ENCODE assay signal across 13 cellular contexts in the genomic region with DNA sequence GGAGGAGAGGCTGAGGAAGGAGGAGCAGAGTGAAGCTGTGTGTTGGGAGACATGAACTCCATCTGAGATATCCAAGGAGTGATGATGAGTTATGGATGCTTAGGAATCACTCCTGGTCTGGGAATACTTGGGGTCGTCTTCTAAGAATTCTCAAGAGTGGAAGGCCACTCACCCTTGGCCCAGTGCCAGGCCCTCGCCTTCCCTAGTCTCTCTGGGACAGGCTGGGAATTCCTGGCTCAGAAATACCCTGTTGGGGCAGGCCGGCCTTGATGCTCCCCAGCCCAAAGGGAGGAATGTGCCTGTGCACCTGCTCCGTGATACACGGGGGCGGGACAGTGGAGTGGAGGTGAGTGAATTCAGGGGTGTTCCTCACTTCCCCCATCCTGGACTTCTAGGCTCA. TPM values are rescaled to one million over a fixed set of nuclear protein-coding genes. Genes with fewer than 3 reads are reported as not detected.
DNase-seq lines count a peak whose midpoint lies in the region; ATAC-seq lines count a peak whose summit lies in the region.
"Had no signal": no experiment of that assay in that cellular context is flagged by ENCODE, and none has a peak within 500 bp of the region (broad histone marks: within the 10 kb centered on the region; RNA-seq: fewer than 3 reads in every experiment).

No MANE protein-coding gene starts in this region.

- H3K4me1 Mint-ChIP-seq in stimulated activated naive CD8-positive, alpha-beta T cell treated with anti-CD3 and anti-CD28 coated beads, Interleukin-15, Interleukin-2, amounts not matched to agents 100 ng/mL and 50 ng/mL, for 24 hours (ENCODE audit: low read depth) = peaks cover 92% of the 10 kb centered on the region
- H3K4me1 Mint-ChIP-seq in effector memory CD8-positive, alpha-beta T cell (ENCODE audit: low read depth in 2 of 2) = peaks cover 43 to 54% of the 10 kb centered on the region in 2 donors

- H3K36me3 ChIP-seq in neuronal stem cell (replicated peaks in 1 of 2; ENCODE audit: control insufficient read depth in 2 of 2, insufficient read depth in 2 of 2, low read length in 2 of 2) = peaks cover 8 to 68% of the 10 kb centered on the region in 2 donors
- H3K36me3 ChIP-seq: brain microvascular endothelial cell had no signal

- H3K4me1 ChIP-seq in neuronal stem cell (ENCODE audit: control insufficient read depth in 2 of 2, insufficient read depth in 1 of 2, low read depth in 1 of 2, low read length in 2 of 2) = peaks cover 39 to 59% of the 10 kb centered on the region in 2 donors

- H3K9me3 ChIP-seq in neuronal stem cell (replicated peaks in 1 of 2; ENCODE audit: control insufficient read depth in 2 of 2, insufficient read depth in 1 of 2, low read depth in 1 of 2, low read length in 2 of 2) = no peaks in the 10 kb centered on the region

- H3K27me3 Mint-ChIP-seq in stimulated activated naive CD8-positive, alpha-beta T cell treated with anti-CD3 and anti-CD28 coated beads, Interleukin-15, Interleukin-2, amounts not matched to agents 100 ng/mL and 50 ng/mL, for 24 hours = peaks cover 7% of the 10 kb centered on the region
- H3K27me3 Mint-ChIP-seq in effector memory CD8-positive, alpha-beta T cell = no peaks in the 10 kb centered on the region

- H3K27me3 ChIP-seq in neuronal stem cell (ENCODE audit: control insufficient read depth in 3 of 3, insufficient read depth in 3 of 3, low read depth in 1 of 3, low read length in 3 of 3) = no peaks in the 10 kb centered on the region
- H3K27me3 ChIP-seq: brain microvascular endothelial cell had no signal

- no peak overlapping the region for H3K9ac ChIP-seq in neuronal stem cell (ENCODE audit: low read depth, low read length, poor library complexity)

- no peak overlapping the region for H2BK12ac ChIP-seq in neuronal stem cell (ENCODE audit: low read length)

- peak overlapping the region; percentile 10 for H3K14ac ChIP-seq in neuronal stem cell (ENCODE audit: low read length)

- H3K23ac ChIP-seq in neuronal stem cell (ENCODE audit: low read depth, low read length, poor library complexity) = no peak overlapping the region

- H4K8ac ChIP-seq in neuronal stem cell (ENCODE audit: low read depth, low read length) = no peak overlapping the region

- no CpG with 5 or more reads among the region's 6 CpGs for WGBS in neuronal stem cell (ENCODE audit: extremely low coverage in 2 of 2, insufficient read length in 2 of 2, insufficient replicate concordance in 1 of 2), 2 donors

- no peak overlapping the region for H3K4me2 ChIP-seq in neuronal stem cell (ENCODE audit: insufficient read depth, low read length, poor library complexity, severe bottlenecking)

- no peak overlapping the region for H2BK5ac ChIP-seq in neuronal stem cell (ENCODE audit: low read length)

- DNase-seq in stimulated activated naive CD8-positive, alpha-beta T cell treated with anti-CD3 and anti-CD28 coated beads, Interleukin-15, Interleukin-2, amounts not matched to agents 100 U/mL and 50 U/mL, for 24 hours = no peak
- DNase-seq in effector memory CD8-positive, alpha-beta T cell = no peak
- DNase-seq in neuronal stem cell (ENCODE audit: low spot score) (no peak), NCI-H187 (lab: John Stamatoyannopoulos, UW) (no peak), CD1c-positive myeloid dendritic cell (ENCODE audit: extremely low spot score) (no peak), SIG-M5 (lab: John Stamatoyannopoulos, UW) (no peak)
- DNase-seq: activated CD4-positive, CD25-positive, alpha-beta regulatory T cell treated with anti-CD3 and anti-CD28 coated beads, Interleukin-2, amount 50 U/mL, for 72 hours; AML-193; brain microvascular endothelial cell; NCI-H2107 had no signal

- H3K27ac ChIP-seq in neuronal stem cell (replicated peaks; ENCODE audit: low read length) = no peak overlapping the region
- H3K27ac ChIP-seq: epithelial cell of prostate had no signal

- peak overlapping the region; percentile 10 for H3K27ac Mint-ChIP-seq in stimulated activated naive CD8-positive, alpha-beta T cell treated with anti-CD3 and anti-CD28 coated beads, Interleukin-15, Interleukin-2, amounts not matched to agents 100 ng/mL and 50 ng/mL, for 24 hours
- peak overlapping the region; percentile 59 for H3K27ac Mint-ChIP-seq in effector memory CD8-positive, alpha-beta T cell

- H3K4ac ChIP-seq in neuronal stem cell (ENCODE audit: low read length) = no peak overlapping the region

- no peak overlapping the region for H2BK120ac ChIP-seq in neuronal stem cell (ENCODE audit: low read depth, low read length)

- no peak overlapping the region for H2BK15ac ChIP-seq in neuronal stem cell (ENCODE audit: low read length)

- no peak for ATAC-seq in stimulated activated naive CD8-positive, alpha-beta T cell treated with anti-CD3 and anti-CD28 coated beads, Interleukin-15, Interleukin-2, amounts not matched to agents 100 U/mL and 50 U/mL, for 24 hours
- ATAC-seq in effector memory CD8-positive, alpha-beta T cell (replicated peaks) = no peak
- ATAC-seq in HG03342 (IDR thresholded peaks at IDR 0.05; ENCODE audit: unreplicated experiment) = no peak

- no peak overlapping the region for H3K4me3 ChIP-seq in neuronal stem cell (ENCODE audit: low read length in 2 of 2)

- peaks cover 3% of the 10 kb centered on the region for H3K36me3 Mint-ChIP-seq in stimulated activated naive CD8-positive, alpha-beta T cell treated with anti-CD3 and anti-CD28 coated beads, Interleukin-15, Interleukin-2, amounts not matched to agents 100 ng/mL and 50 ng/mL, for 24 hours (ENCODE audit: low read depth)
- H3K36me3 Mint-ChIP-seq in effector memory CD8-positive, alpha-beta T cell (ENCODE audit: insufficient read depth) = peaks cover 50% of the 10 kb centered on the region

- H3K4me3 Mint-ChIP-seq in stimulated activated naive CD8-positive, alpha-beta T cell treated with anti-CD3 and anti-CD28 coated beads, Interleukin-15, Interleukin-2, amounts not matched to agents 100 ng/mL and 50 ng/mL, for 24 hours = no peak overlapping the region
- H3K4me3 Mint-ChIP-seq in effector memory CD8-positive, alpha-beta T cell = no peak overlapping the region

- peaks cover 17% of the 10 kb centered on the region for H3K79me1 ChIP-seq in neuronal stem cell (ENCODE audit: low read depth, low read length)

- no peak overlapping the region for H2AK5ac ChIP-seq in neuronal stem cell (ENCODE audit: low read depth, low read length)

- no peaks in the 10 kb centered on the region for H3K9me3 Mint-ChIP-seq in stimulated activated naive CD8-positive, alpha-beta T cell treated with anti-CD3 and anti-CD28 coated beads, Interleukin-15, Interleukin-2, amounts not matched to agents 100 ng/mL and 50 ng/mL, for 24 hours
- H3K9me3 Mint-ChIP-seq in effector memory CD8-positive, alpha-beta T cell = no peaks in the 10 kb centered on the region

- no peak overlapping the region for H2AFZ ChIP-seq in neuronal stem cell (ENCODE audit: low read length)

- H3K18ac ChIP-seq in neuronal stem cell (ENCODE audit: low read length) = no peak overlapping the region

- H4K91ac ChIP-seq in neuronal stem cell (ENCODE audit: low read depth, low read length, poor library complexity) = no peak overlapping the region

RNA-seq across cellular contexts. Expression of gene LMNA, which starts 12.6 kb away (rescaled TPM):
- 28.6 TPM for polyA plus RNA-seq in neuronal stem cell (2013, experiment 1 of 2)
- polyA plus RNA-seq in neuronal stem cell (2013, experiment 2 of 2) = 29.9 TPM

RNA-seq across cellular contexts. Expression of gene MEX3A, which starts 19.6 kb away (rescaled TPM):
- polyA plus RNA-seq in neuronal stem cell (2013, experiment 1 of 2) = 72.9 TPM
- 75.1 TPM for polyA plus RNA-seq in neuronal stem cell (2013, experiment 2 of 2)

RNA-seq across cellular contexts. Expression of gene RAB25, which starts 40.9 kb away (rescaled TPM):
- 3.3 TPM for polyA plus RNA-seq in neuronal stem cell (2013, experiment 1 of 2)
- 3.4 TPM for polyA plus RNA-seq in neuronal stem cell (2013, experiment 2 of 2)

RNA-seq across cellular contexts. Expression of gene LAMTOR2, which starts 47.3 kb away (rescaled TPM):
- 81.9 TPM for polyA plus RNA-seq in neuronal stem cell (2013, experiment 1 of 2)
- polyA plus RNA-seq in neuronal stem cell (2013, experiment 2 of 2) = 81.2 TPM

RNA-seq across cellular contexts. Expression of gene UBQLN4, which starts 48.3 kb away (rescaled TPM):
- 54.3 TPM for polyA plus RNA-seq in neuronal stem cell (2013, experiment 1 of 2)
- 51.2 TPM for polyA plus RNA-seq in neuronal stem cell (2013, experiment 2 of 2)
